Comparison of ENCODE assay signal across 8 cellular contexts in the genomic region with DNA sequence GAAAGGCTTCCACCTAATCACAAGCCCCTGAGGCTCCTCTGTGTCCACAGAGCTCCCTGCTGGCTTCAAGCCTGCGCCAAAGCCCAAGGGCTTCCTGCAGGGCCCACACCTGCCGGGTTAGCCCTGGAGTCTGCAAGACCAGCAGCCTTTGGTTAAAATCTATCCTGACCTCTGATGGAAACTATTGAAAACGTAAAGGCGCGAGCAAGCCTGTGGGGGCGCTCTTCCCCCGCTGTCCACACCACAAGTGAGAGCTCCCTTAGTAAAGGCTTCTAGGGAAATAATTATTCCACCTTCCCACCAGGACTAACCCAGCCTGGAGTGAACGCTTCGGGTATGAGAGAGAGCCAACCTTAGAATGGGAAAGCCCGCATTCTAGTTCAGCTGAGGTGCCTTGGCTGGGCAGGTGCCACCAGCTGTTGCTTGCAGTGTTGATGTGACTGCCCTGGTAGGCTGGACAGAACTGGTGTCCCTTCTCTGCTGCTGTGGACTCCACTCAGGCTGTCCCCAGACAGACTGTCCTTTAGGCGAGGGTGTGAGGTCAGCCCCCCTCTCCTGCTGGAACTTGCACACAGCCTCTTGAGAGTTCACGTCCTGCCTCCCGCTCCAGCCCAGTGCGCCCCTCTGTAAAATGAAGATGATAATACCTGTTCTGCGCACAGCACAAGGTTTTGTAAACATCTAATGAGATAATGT.
A peak's percentile ranks its signal among the peaks of the same experiment; 100 is the strongest.
DNase-seq lines count a peak whose midpoint lies in the region; ATAC-seq and TF ChIP-seq lines count a peak whose summit lies in the region.

No MANE protein-coding gene starts in this region.

- TF ChIP-seq CTCF in GM10266 (IDR thresholded peaks at IDR 0.05; ENCODE audit: control insufficient read depth, insufficient read depth, low read depth, missing control alignments) (peak; percentile 38), natural killer cell (IDR thresholded peaks at IDR 0.05) (no peak)

- H3K4me3 Mint-ChIP-seq in effector memory CD8-positive, alpha-beta T cell, result peak overlapping the region; percentile 85 to 86
- peak overlapping the region; percentile 86 for H3K4me3 Mint-ChIP-seq in natural killer cell

- no peaks in the 10 kb centered on the region for H3K9me3 Mint-ChIP-seq in effector memory CD8-positive, alpha-beta T cell
- H3K9me3 Mint-ChIP-seq in natural killer cell, result no peaks in the 10 kb centered on the region

- intact Hi-C loops in natural killer cell (cut with micrococcal nuclease) (loop anchor here (5.0 to 10.0 kb wide), 3 partner anchors 84 to 154 kb away; a partner anchor contains a TSS), posterior vena cava (cut with DNase I) (no loop called here)

- ATAC-seq in effector memory CD8-positive, alpha-beta T cell (replicated peaks), result no peak
- ATAC-seq in natural killer cell (no peak), esophagus mucosa (no peak)

- peaks cover 56 to 62% of the 10 kb centered on the region in 2 donors for H3K4me1 Mint-ChIP-seq in effector memory CD8-positive, alpha-beta T cell (ENCODE audit: low read depth in 2 of 2)
- peaks cover 74 to 76% of the 10 kb centered on the region in 2 donors for H3K4me1 Mint-ChIP-seq in natural killer cell

- H3K27me3 Mint-ChIP-seq in effector memory CD8-positive, alpha-beta T cell, result no peaks in the 10 kb centered on the region
- H3K27me3 Mint-ChIP-seq in natural killer cell (ENCODE audit: low read depth in 2 of 2), result no peaks in the 10 kb centered on the region

- DNase-seq in GM10266 (ENCODE audit: extremely low spot score) (peak; percentile 31), NCI-H226 (peak; percentile 12), natural killer cell (no peak), putamen (ENCODE audit: low spot score) (no peak), T1000 (lab: John Stamatoyannopoulos, UW) (no peak), posterior vena cava (ENCODE audit: low spot score) (no peak)
- DNase-seq in effector memory CD8-positive, alpha-beta T cell, result no peak

- H3K27ac Mint-ChIP-seq in effector memory CD8-positive, alpha-beta T cell, result peak overlapping the region; percentile 98 to 99
- peak overlapping the region; percentile 92 to 98 for H3K27ac Mint-ChIP-seq in natural killer cell

- H3K36me3 Mint-ChIP-seq in effector memory CD8-positive, alpha-beta T cell (ENCODE audit: insufficient read depth), result peaks cover 42% of the 10 kb centered on the region
- H3K36me3 Mint-ChIP-seq in natural killer cell, result peaks cover 21% of the 10 kb centered on the region

Comparison
In these comparisons a context has a peak if more than half of its experiments do, and no peak if none do; other contexts are left out.
1. DNase-seq: peak in GM10266 (single experiment) and NCI-H226 (single experiment); none in effector memory CD8-positive, alpha-beta T cell (0 of 3), natural killer cell (single experiment), putamen (single experiment), T1000 (single experiment) and posterior vena cava (single experiment).